ENCODE assay signal across 27 cellular contexts in genomic region chr12:19212245-19212644, GRCh38.
"Had no signal": no experiment of that assay in that cellular context is flagged by ENCODE, and none has a peak within 500 bp of the region (broad histone marks: within the 10 kb centered on the region; RNA-seq: fewer than 3 reads in every experiment).

No MANE protein-coding gene starts in this region.

- FAIRE-seq: endometrium, islet of Langerhans, keratinocyte had no signal

- H3K4me1 Mint-ChIP-seq: naive B cell had no signal

- H3K4me3 Mint-ChIP-seq: dendritic cell treated with granulocyte-macrophage colony-stimulating factor and Interleukin-4, amounts not matched to agents 40 ng/mL and 50 ng/mL, for 4 days; effector memory CD8-positive, alpha-beta T cell; endodermal cell; mesothelial cell of epicardium; naive B cell had no signal

- H3K9me3 Mint-ChIP-seq: effector memory CD8-positive, alpha-beta T cell had no signal

- H3K27ac Mint-ChIP-seq: dendritic cell treated with granulocyte-macrophage colony-stimulating factor and Interleukin-4, amounts not matched to agents 40 ng/mL and 50 ng/mL, for 4 days; effector memory CD8-positive, alpha-beta T cell; endodermal cell; mesothelial cell of epicardium had no signal

- H3K36me3 Mint-ChIP-seq: naive B cell had no signal

- H3K27me3 Mint-ChIP-seq: dendritic cell treated with granulocyte-macrophage colony-stimulating factor and Interleukin-4, amounts not matched to agents 40 ng/mL and 50 ng/mL, for 4 days; effector memory CD8-positive, alpha-beta T cell; naive B cell had no signal

- DNase-seq: colonic mucosa; cortex of kidney; effector CD8-positive, alpha-beta T cell; effector memory CD8-positive, alpha-beta T cell; endodermal cell; erythroblast; esophagus squamous epithelium; foreskin fibroblast; foreskin melanocyte; gastrocnemius medialis; glutamatergic neuron; head of caudate nucleus; heart right ventricle; hippocampal formation; left cardiac atrium; left ventricle myocardium superior; lower lobe of right lung; mesenchymal stem cell; mucosa of descending colon; naive B cell had no signal

- ATAC-seq: effector memory CD8-positive, alpha-beta T cell; esophagus mucosa; gastrocnemius medialis; heart right ventricle; left cardiac atrium; left lung; left ventricle myocardium superior; lower lobe of right lung; mucosa of descending colon had no signal
